ENCODE assay signal across 8 cellular contexts in genomic region chr2:19556648-19557047, GRCh38.
"Had no signal": no experiment of that assay in that cellular context is flagged by ENCODE, and none has a peak within 500 bp of the region (broad histone marks: within the 10 kb centered on the region; RNA-seq: fewer than 3 reads in every experiment).

No MANE protein-coding gene starts in this region.

- DNase-seq: IMR-90, KBM-7, KG1 had no signal

- H3K4me3 ChIP-seq: K562 had no signal

- H3K27ac ChIP-seq: HL-60, KMS-11 had no signal

- FAIRE-seq: HepG2, HTR-8/SVneo, K562 had no signal
